ENCODE assay signal across 1 cellular context in the genomic region with DNA sequence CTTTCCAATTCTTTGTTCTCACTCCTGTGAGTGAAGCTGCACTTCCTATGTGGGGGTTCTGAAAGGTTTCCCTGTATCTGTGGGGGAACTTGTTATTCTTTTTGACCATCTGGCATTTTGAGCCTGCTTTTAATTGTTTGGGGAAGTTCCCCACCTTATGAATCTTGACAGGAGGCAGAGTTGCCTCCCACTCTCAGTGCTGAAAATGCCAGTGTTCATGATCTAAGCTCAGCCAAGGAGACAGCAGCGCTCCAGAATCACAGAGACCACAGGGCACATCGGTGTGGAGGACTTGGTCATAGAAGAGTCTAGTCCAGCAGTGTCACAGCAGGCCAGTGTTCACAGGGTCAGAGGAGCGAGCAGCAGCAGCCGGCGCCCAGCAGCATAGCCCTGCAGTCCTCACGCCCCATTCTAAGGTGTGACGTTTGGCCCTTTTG.
TF ChIP-seq lines count a peak whose summit lies in the region.

No MANE protein-coding gene starts in this region.

TF ChIP-seq in IMR-90, 13 proteins besides CTCF, POLR2A, EP300 and RAD21:
- no peak for TF ChIP-seq SMC3 (IDR thresholded peaks at IDR 0.05; ENCODE audit: low read depth, low read length)
- TF ChIP-seq BHLHE40 (IDR thresholded peaks at IDR 0.05; ENCODE audit: low read depth, low read length): no peak
- TF ChIP-seq, protein P1, sequence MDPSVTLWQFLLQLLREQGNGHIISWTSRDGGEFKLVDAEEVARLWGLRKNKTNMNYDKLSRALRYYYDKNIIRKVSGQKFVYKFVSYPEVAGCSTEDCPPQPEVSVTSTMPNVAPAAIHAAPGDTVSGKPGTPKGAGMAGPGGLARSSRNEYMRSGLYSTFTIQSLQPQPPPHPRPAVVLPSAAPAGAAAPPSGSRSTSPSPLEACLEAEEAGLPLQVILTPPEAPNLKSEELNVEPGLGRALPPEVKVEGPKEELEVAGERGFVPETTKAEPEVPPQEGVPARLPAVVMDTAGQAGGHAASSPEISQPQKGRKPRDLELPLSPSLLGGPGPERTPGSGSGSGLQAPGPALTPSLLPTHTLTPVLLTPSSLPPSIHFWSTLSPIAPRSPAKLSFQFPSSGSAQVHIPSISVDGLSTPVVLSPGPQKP (IDR thresholded peaks at IDR 0.05; ENCODE audit: borderline replicate concordance, low read depth, low read length): no peak
- no peak for TF ChIP-seq FOS (IDR thresholded peaks at IDR 0.05; ENCODE audit: low read depth, low read length)
- no peak for TF ChIP-seq NFE2L2 (IDR thresholded peaks at IDR 0.05; ENCODE audit: low read depth, low read length)
- TF ChIP-seq, protein P2, sequence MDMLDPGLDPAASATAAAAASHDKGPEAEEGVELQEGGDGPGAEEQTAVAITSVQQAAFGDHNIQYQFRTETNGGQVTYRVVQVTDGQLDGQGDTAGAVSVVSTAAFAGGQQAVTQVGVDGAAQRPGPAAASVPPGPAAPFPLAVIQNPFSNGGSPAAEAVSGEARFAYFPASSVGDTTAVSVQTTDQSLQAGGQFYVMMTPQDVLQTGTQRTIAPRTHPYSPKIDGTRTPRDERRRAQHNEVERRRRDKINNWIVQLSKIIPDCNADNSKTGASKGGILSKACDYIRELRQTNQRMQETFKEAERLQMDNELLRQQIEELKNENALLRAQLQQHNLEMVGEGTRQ (IDR thresholded peaks at IDR 0.05; ENCODE audit: low read depth, low read length): no peak
- TF ChIP-seq MAZ (IDR thresholded peaks at IDR 0.05; ENCODE audit: borderline replicate concordance, low read depth, low read length): no peak
- no peak for TF ChIP-seq CEBPB (IDR thresholded peaks at IDR 0.05; ENCODE audit: low read depth, low read length)
TF ChIP-seq in IMR-90: peak in this region for 0.
